Comparison of ENCODE assay signal across 19 cellular contexts in genomic region chr3:69352305-69353087, GRCh38. TPM values are rescaled to one million over a fixed set of nuclear protein-coding genes. Genes with fewer than 3 reads are reported as not detected.
DNase-seq lines count a peak whose midpoint lies in the region; ATAC-seq and TF ChIP-seq lines count a peak whose summit lies in the region.
"Had no signal": no experiment of that assay in that cellular context is flagged by ENCODE, and none has a peak within 500 bp of the region (broad histone marks: within the 10 kb centered on the region; RNA-seq: fewer than 3 reads in every experiment).

No MANE protein-coding gene starts in this region.

- DNase-seq in breast epithelium (ENCODE audit: low spot score in 2 of 2) (no peak), mammary epithelial cell (no peak), psoas muscle (no peak), uterus (no peak), aorta (no peak), SIG-M5 treated with dmso at 0.1 percent for 504 hours (lab: John Stamatoyannopoulos, UW; ENCODE audit: unreplicated experiment) (no peak)
- DNase-seq: activated CD4-positive, alpha-beta T cell treated with anti-CD3 and anti-CD28 coated beads for 48 hours; activated T-cell treated with anti-CD3 and anti-CD28 coated beads, Interleukin-2, amount 50 U/mL, for 72 hours; CD8-positive, alpha-beta memory T cell; cortex of kidney; IMR-90; naive thymus-derived CD8-positive, alpha-beta T cell; NCI-H2171 treated with DMSO at 0.1 percent for 48 hours; NK-92 treated with Interleukin-12 subunit alpha and Interleukin-12 subunit beta, amount 100 ng/mL, for 24 hours; SHP77 treated with DMSO at 0.1 percent for 48 hours; T-helper 9 cell had no signal

- no peaks in the 10 kb centered on the region for H4K20me1 ChIP-seq in mammary epithelial cell (ENCODE audit: insufficient read depth, low read length)

- dilution Hi-C loops in mammary epithelial cell (cut with HindIII; ENCODE audit: low sequenced_read_pairs), result no loop called here

- CTCF ChIA-PET in mammary epithelial cell (lab: Charles Lee; ENCODE audit: low non-redundant PET), result no interaction called here

- BruUV-seq in mammary epithelial cell (replicated peaks; lab: Mats Ljungman, UMichigan), result no TSS peak

- H3K9me3 ChIP-seq in breast epithelium (no peaks in the 10 kb centered on the region), mammary epithelial cell (replicated peaks; ENCODE audit: insufficient read depth, low read length) (no peaks in the 10 kb centered on the region), gastroesophageal sphincter (no peaks in the 10 kb centered on the region), psoas muscle (no peaks in the 10 kb centered on the region), uterus (no peaks in the 10 kb centered on the region), aorta (ENCODE audit: control insufficient read depth, low read length) (no peaks in the 10 kb centered on the region)
- H3K9me3 ChIP-seq: A549 had no signal

- TF ChIP-seq POLR2A in breast epithelium (IDR thresholded peaks at IDR 0.05) (no peak), gastroesophageal sphincter (IDR thresholded peaks at IDR 0.05) (no peak), uterus (IDR thresholded peaks at IDR 0.05) (no peak)

- no peak overlapping the region for H3K4me2 ChIP-seq in mammary epithelial cell (ENCODE audit: insufficient read depth, low read depth, low read length)
- H3K4me2 ChIP-seq: A549 had no signal

- H3K79me2 ChIP-seq in mammary epithelial cell (ENCODE audit: insufficient read depth, low read length), result peaks cover 36% of the 10 kb centered on the region

- 52% methylated on average over 6 of the region's 6 CpGs for WGBS in mammary epithelial cell (ENCODE audit: low coverage, missing lambda C conversion rate)
- 66 to 77% methylated on average over 6 of the region's 6 CpGs for WGBS in gastroesophageal sphincter (ENCODE audit: low coverage in 1 of 2), 2 donors
- 52 to 67% (median 61%) methylated on average over 6 of the region's 6 CpGs for WGBS in psoas muscle, 3 donors
- 87 to 94% methylated on average over 6 of the region's 6 CpGs for WGBS in aorta, 2 donors

- H3K4me1 ChIP-seq in breast epithelium (no peaks in the 10 kb centered on the region), mammary epithelial cell (ENCODE audit: insufficient read depth, low read length) (peaks cover 9% of the 10 kb centered on the region), gastroesophageal sphincter (no peaks in the 10 kb centered on the region), psoas muscle (no peaks in the 10 kb centered on the region), uterus (no peaks in the 10 kb centered on the region), aorta (ENCODE audit: control insufficient read depth in 1 of 2, insufficient read depth in 2 of 2, low read length in 2 of 2) (peaks cover 0 to 4% of the 10 kb centered on the region in 2 donors)
- H3K4me1 ChIP-seq: A549 had no signal

- H3K27ac ChIP-seq in breast epithelium, result peak overlapping the region; percentile 13 to 66
- H3K27ac ChIP-seq in mammary epithelial cell (ENCODE audit: insufficient read depth, low read depth, low read length), result no peak overlapping the region
- H3K27ac ChIP-seq in gastroesophageal sphincter, result peak overlapping the region in 2 of 4 donors; percentile 4 to 37
- no peak overlapping the region for H3K27ac ChIP-seq in psoas muscle
- H3K27ac ChIP-seq in uterus, result peak overlapping the region; percentile 16 to 43
- H3K27ac ChIP-seq in aorta (ENCODE audit: low read depth in 1 of 2, low read length in 2 of 2), result no peak overlapping the region
- H3K27ac ChIP-seq: A549 had no signal

- H2AFZ ChIP-seq in mammary epithelial cell (ENCODE audit: low read depth, low read length), result no peak overlapping the region

- H3K4me3 ChIP-seq in breast epithelium (peak overlapping the region in 1 of 3 donors; percentile 32), mammary epithelial cell (replicated peaks in 1 of 3; ENCODE audit: insufficient read depth in 1 of 3, low read depth in 2 of 3, low read length in 3 of 3) (no peak overlapping the region), gastroesophageal sphincter (peak overlapping the region; percentile 12 to 35), psoas muscle (peak overlapping the region; percentile 12), uterus (peak overlapping the region in 1 of 2 donors; percentile 5), aorta (ENCODE audit: low read length in 2 of 2) (peak overlapping the region in 1 of 2 donors; percentile 41)
- H3K4me3 ChIP-seq: A549 had no signal

- H3K27me3 ChIP-seq in breast epithelium (no peaks in the 10 kb centered on the region), mammary epithelial cell (ENCODE audit: insufficient read depth, low read length) (no peaks in the 10 kb centered on the region), gastroesophageal sphincter (no peaks in the 10 kb centered on the region), psoas muscle (ENCODE audit: insufficient read depth in 3 of 3, low read length in 2 of 3) (no peaks in the 10 kb centered on the region), uterus (no peaks in the 10 kb centered on the region), aorta (ENCODE audit: control insufficient read depth in 1 of 2, insufficient read depth in 2 of 2, low read length in 1 of 2) (no peaks in the 10 kb centered on the region)

- H3K36me3 ChIP-seq in breast epithelium, result no peaks in the 10 kb centered on the region
- no peaks in the 10 kb centered on the region for H3K36me3 ChIP-seq in mammary epithelial cell (ENCODE audit: insufficient read depth, low read length)
- H3K36me3 ChIP-seq in gastroesophageal sphincter, result no peaks in the 10 kb centered on the region
- H3K36me3 ChIP-seq in psoas muscle (ENCODE audit: insufficient read depth in 1 of 2, low read depth in 1 of 2), result no peaks in the 10 kb centered on the region
- no peaks in the 10 kb centered on the region for H3K36me3 ChIP-seq in uterus
- no peaks in the 10 kb centered on the region for H3K36me3 ChIP-seq in aorta (ENCODE audit: control insufficient read depth in 1 of 2, insufficient read depth in 2 of 2, low read length in 1 of 2)

- no peak for TF ChIP-seq EP300 in gastroesophageal sphincter (IDR thresholded peaks at IDR 0.05)

- in situ Hi-C loops in mammary epithelial cell (cut with MboI; ENCODE audit: low sequenced_read_pairs in 2 of 2), result no loop called here

- H3K9ac ChIP-seq in mammary epithelial cell (ENCODE audit: insufficient read depth, low read length), result no peak overlapping the region

- intact Hi-C loops in breast epithelium (cut with DNase I; ENCODE audit: low total_unique reads), result no loop called here
- intact Hi-C loops in mammary epithelial cell (cut with micrococcal nuclease), result no loop called here
- intact Hi-C loops in psoas muscle (cut with DNase I), result no loop called here
- intact Hi-C loops in uterus (cut with DNase I; ENCODE audit: low total_unique reads), result no loop called here
- intact Hi-C loops in aorta (cut with DNase I), result no loop called here

- ATAC-seq in gastroesophageal sphincter (no peak), psoas muscle (no peak), aorta (ENCODE audit: low FRiP score) (no peak)
- no peak for ATAC-seq in activated CD4-positive, CD25-positive, alpha-beta regulatory T cell treated with anti-CD3 and anti-CD28 coated beads, Interleukin-2, amount 50 U/mL, for 24 hours
- ATAC-seq: A549; naive thymus-derived CD8-positive, alpha-beta T cell had no signal

- TF ChIP-seq CTCF in breast epithelium (IDR thresholded peaks at IDR 0.05), result no peak
- TF ChIP-seq CTCF in mammary epithelial cell (conservative IDR thresholded peaks at IDR 0.05 in 1 of 2, IDR thresholded peaks at IDR 0.05 in 1 of 2; ENCODE audit: extremely low read depth in 1 of 2, insufficient read depth in 1 of 2, low read depth in 1 of 2, low read length in 2 of 2), result no peak
- no peak for TF ChIP-seq CTCF in gastroesophageal sphincter (IDR thresholded peaks at IDR 0.05)
- TF ChIP-seq CTCF in psoas muscle (IDR thresholded peaks at IDR 0.05), result no peak
- no peak for TF ChIP-seq CTCF in uterus (IDR thresholded peaks at IDR 0.05)

RNA-seq across cellular contexts. Expression of gene FRMD4B, which starts 33.4 kb away (rescaled TPM):
- total RNA-seq in breast epithelium (10 to 100 TPM; 31.1 to 49.5 (median 35.0) TPM), mammary epithelial cell (10 to 100 TPM; 42.0 to 64.1 TPM), gastroesophageal sphincter (10 to 100 TPM in 3 of 4 donors, 1 to 10 TPM in 1; 7.1 to 22.3 (median 19.8) TPM), psoas muscle (1 to 10 TPM; 2.6 to 4.0 (median 2.9) TPM), uterus (10 to 100 TPM in 3 of 4 donors, 1 to 10 TPM in 1; 9.4 to 87.0 (median 23.6) TPM), aorta (10 to 100 TPM; 23.5 to 73.6 TPM)
- polyA plus RNA-seq in mammary epithelial cell (26.5 TPM), psoas muscle (1 to 10 TPM; 1.1 to 3.0 (median 1.5) TPM), aorta (10 to 100 TPM in 1 of 2 donors, 1 to 10 TPM in 1; 5.6 to 24.4 TPM)
- polyA minus RNA-seq in mammary epithelial cell, result 91.6 TPM

Comparison
In these comparisons a context has a peak if more than half of its experiments do, and no peak if none do; other contexts are left out.
1. H3K27ac ChIP-seq: peak in breast epithelium (2 of 2) and uterus (2 of 2); none in mammary epithelial cell (single experiment), psoas muscle (single experiment) and aorta (0 of 2).
2. H3K4me3 ChIP-seq: peak in gastroesophageal sphincter (2 of 2) and psoas muscle (single experiment); none in mammary epithelial cell (0 of 3).